ENCODE assay signal across 13 cellular contexts in the genomic region with DNA sequence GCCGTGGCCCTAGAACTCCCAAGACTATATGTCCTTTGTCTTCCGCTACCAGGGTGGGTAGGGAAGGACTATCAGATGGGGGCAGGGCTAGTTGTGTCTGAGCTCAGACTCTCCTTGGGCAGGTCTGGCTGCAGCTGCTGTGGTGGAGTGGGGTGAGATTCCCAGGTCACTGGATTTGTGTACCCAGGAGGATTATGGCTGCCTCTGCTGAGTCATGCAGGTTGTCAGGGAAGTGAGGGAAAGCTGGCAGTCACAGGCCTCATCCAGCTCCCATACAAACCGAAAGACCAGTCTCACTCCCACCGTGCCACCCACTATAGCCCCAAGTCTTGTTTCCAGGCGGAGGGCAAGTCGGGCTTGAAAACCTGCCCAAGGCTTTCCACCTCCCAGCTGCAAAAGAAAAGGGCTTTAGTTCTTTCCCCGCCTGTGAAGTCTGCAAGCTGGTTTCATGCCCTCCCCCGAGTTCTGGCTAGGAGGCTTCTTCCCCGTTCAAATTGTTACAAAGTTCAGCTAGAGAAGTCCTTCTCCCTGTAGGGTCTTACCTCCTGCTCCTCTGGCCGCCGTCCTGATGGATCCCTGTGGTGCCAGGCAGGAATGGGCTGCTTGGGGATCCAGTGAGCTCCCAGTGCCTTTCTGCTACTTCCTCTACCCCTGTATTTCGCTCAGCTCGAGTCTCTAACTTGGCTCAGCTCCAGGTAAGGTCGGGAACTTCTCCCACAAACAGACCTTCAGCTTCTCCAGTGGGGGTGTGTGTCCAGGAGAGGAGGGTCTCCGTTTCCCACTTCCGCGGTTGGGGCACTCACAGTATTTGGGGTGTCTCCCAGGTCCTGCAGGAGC.
A peak's percentile ranks its signal among the peaks of the same experiment; 100 is the strongest.
DNase-seq lines count a peak whose midpoint lies in the region; ATAC-seq and TF ChIP-seq lines count a peak whose summit lies in the region.
"Had no signal": no experiment of that assay in that cellular context is flagged by ENCODE, and none has a peak within 500 bp of the region (broad histone marks: within the 10 kb centered on the region; RNA-seq: fewer than 3 reads in every experiment).

No MANE protein-coding gene starts in this region.

- no peak overlapping the region for H3K4me3 Mint-ChIP-seq in nephron progenitor cell
- no peak overlapping the region for H3K4me3 Mint-ChIP-seq in T-cell
- H3K4me3 Mint-ChIP-seq in activated CD4-positive, alpha-beta T cell treated with anti-CD3 and anti-CD28 coated beads, Interleukin-2, amount 10 ng/mL, durations not matched to agents 7 days and 5 days, result no peak overlapping the region
- no peak overlapping the region for H3K4me3 Mint-ChIP-seq in WTC11
- H3K4me3 Mint-ChIP-seq: activated B cell treated with CpG ODN at 0.5 μM for 24 hours; activated naive CD8-positive, alpha-beta T cell treated with anti-CD3 and anti-CD28 coated beads, Interleukin-2, amount 10 ng/mL, durations not matched to agents 7 days and 5 days had no signal

- TF ChIP-seq CTCF in nephron progenitor cell (IDR thresholded peaks at IDR 0.05) (no peak), WTC11 (IDR thresholded peaks at IDR 0.05) (no peak)

- peak overlapping the region; percentile 92 for H3K27ac Mint-ChIP-seq in nephron progenitor cell
- no peak overlapping the region for H3K27ac Mint-ChIP-seq in T-cell
- H3K27ac Mint-ChIP-seq in activated CD4-positive, alpha-beta T cell treated with anti-CD3 and anti-CD28 coated beads, Interleukin-2, amount 10 ng/mL, durations not matched to agents 7 days and 5 days, result no peak overlapping the region
- no peak overlapping the region for H3K27ac Mint-ChIP-seq in WTC11
- H3K27ac Mint-ChIP-seq: activated B cell treated with CpG ODN at 0.5 μM for 24 hours; activated naive CD8-positive, alpha-beta T cell treated with anti-CD3 and anti-CD28 coated beads, Interleukin-2, amount 10 ng/mL, durations not matched to agents 7 days and 5 days had no signal

- in situ Hi-C loops in KBM-7 (cut with MboI; ENCODE audit: low pct_unique_long_range_greater_than_20kb, low sequenced_read_pairs), result no loop called here

- DNase-seq in DMS53 (lab: John Stamatoyannopoulos, UW) (peak; percentile 95), KBM-7 (peak; percentile 71), caudate nucleus (lab: John Stamatoyannopoulos, UW) (peak in 2 of 61 donors; percentile 18 to 30), nephron progenitor cell (no peak), T-cell (no peak), WTC11 (ENCODE audit: low spot score) (no peak)
- DNase-seq in activated CD4-positive, alpha-beta T cell treated with anti-CD3 and anti-CD28 coated beads, Interleukin-2, amount 10 ng/mL, durations not matched to agents 7 days and 5 days, result no peak
- DNase-seq: activated B cell treated with CpG ODN at 0.5 μM for 24 hours; activated naive CD8-positive, alpha-beta T cell treated with anti-CD3 and anti-CD28 coated beads, Interleukin-2, amount 10 ng/mL, durations not matched to agents 7 days and 5 days; MG63; NCI-H187 had no signal

- peaks cover 1% of the 10 kb centered on the region for H3K27me3 Mint-ChIP-seq in nephron progenitor cell (ENCODE audit: low read depth, poor library complexity)
- no peaks in the 10 kb centered on the region for H3K27me3 Mint-ChIP-seq in T-cell
- no peaks in the 10 kb centered on the region for H3K27me3 Mint-ChIP-seq in activated CD4-positive, alpha-beta T cell treated with anti-CD3 and anti-CD28 coated beads, Interleukin-2, amount 10 ng/mL, durations not matched to agents 7 days and 5 days
- H3K27me3 Mint-ChIP-seq in WTC11 (ENCODE audit: low read depth), result no peaks in the 10 kb centered on the region
- H3K27me3 Mint-ChIP-seq: activated B cell treated with CpG ODN at 0.5 μM for 24 hours; activated naive CD8-positive, alpha-beta T cell treated with anti-CD3 and anti-CD28 coated beads, Interleukin-2, amount 10 ng/mL, durations not matched to agents 7 days and 5 days had no signal

- H3K9me3 Mint-ChIP-seq in nephron progenitor cell, result peaks cover 46% of the 10 kb centered on the region
- peaks cover 16 to 38% (median 22%) of the 10 kb centered on the region in 3 donors for H3K9me3 Mint-ChIP-seq in T-cell
- H3K9me3 Mint-ChIP-seq in activated CD4-positive, alpha-beta T cell treated with anti-CD3 and anti-CD28 coated beads, Interleukin-2, amount 10 ng/mL, durations not matched to agents 7 days and 5 days, result peaks cover 14% of the 10 kb centered on the region
- H3K9me3 Mint-ChIP-seq in WTC11, result peaks cover 3% of the 10 kb centered on the region

- H3K27ac ChIP-seq in caudate nucleus (ENCODE audit: low read depth, low read length), result peak overlapping the region; percentile 26
- H3K27ac ChIP-seq: pancreas had no signal

- POLR2A ChIA-PET in T-cell (lab: Charles Lee), result no interaction called here
- POLR2A ChIA-PET in activated CD4-positive, alpha-beta T cell treated with anti-CD3 and anti-CD28 coated beads, Interleukin-2, amount 10 ng/mL, durations not matched to agents 7 days and 5 days (lab: Charles Lee), result no interaction called here
- POLR2A ChIA-PET in WTC11 (lab: Charles Lee), result no interaction called here

- H3K36me3 Mint-ChIP-seq in nephron progenitor cell (ENCODE audit: low read depth) (peaks cover 53% of the 10 kb centered on the region), T-cell (peaks cover 91% of the 10 kb centered on the region), WTC11 (no peaks in the 10 kb centered on the region)
- H3K36me3 Mint-ChIP-seq in activated CD4-positive, alpha-beta T cell treated with anti-CD3 and anti-CD28 coated beads, Interleukin-2, amount 10 ng/mL, durations not matched to agents 7 days and 5 days (ENCODE audit: low read depth), result peaks cover 12% of the 10 kb centered on the region

- H3K4me1 Mint-ChIP-seq in nephron progenitor cell (peaks cover 10% of the 10 kb centered on the region), T-cell (peaks cover 0 to 3% (median 0%) of the 10 kb centered on the region in 3 donors), WTC11 (peaks cover 25% of the 10 kb centered on the region)
- no peaks in the 10 kb centered on the region for H3K4me1 Mint-ChIP-seq in activated CD4-positive, alpha-beta T cell treated with anti-CD3 and anti-CD28 coated beads, Interleukin-2, amount 10 ng/mL, durations not matched to agents 7 days and 5 days
- H3K4me1 Mint-ChIP-seq: activated B cell treated with CpG ODN at 0.5 μM for 24 hours; activated naive CD8-positive, alpha-beta T cell treated with anti-CD3 and anti-CD28 coated beads, Interleukin-2, amount 10 ng/mL, durations not matched to agents 7 days and 5 days had no signal

- CTCF ChIA-PET in T-cell (lab: Charles Lee) (interaction anchor here (0.5 to 0.6 kb wide), 2 partner anchors 601 to 1017 kb away, joined by 3 to 4 read pairs; no protein-coding TSS in a partner anchor), WTC11 (lab: Charles Lee) (interaction anchor here (1.5 kb wide), 1 partner anchor 25 kb away, joined by 4 read pairs; no protein-coding TSS in a partner anchor)
- CTCF ChIA-PET in activated CD4-positive, alpha-beta T cell treated with anti-CD3 and anti-CD28 coated beads, Interleukin-2, amount 10 ng/mL, durations not matched to agents 7 days and 5 days (lab: Charles Lee), result interaction anchor here (0.6 to 1.2 kb wide), 3 partner anchors 22 to 59 kb away, joined by 3 to 4 read pairs (median 3); no protein-coding TSS in a partner anchor

- ATAC-seq in T-cell (replicated peaks in 1 of 4) (no peak), GM21447 (IDR thresholded peaks at IDR 0.05; ENCODE audit: unreplicated experiment) (no peak), WTC11 (no peak)
- ATAC-seq: pancreas had no signal

TF ChIP-seq in WTC11, 78 proteins besides CTCF, POLR2A, EP300 and RAD21 (continues in another document):
- no peak for TF ChIP-seq CREB1 (CRISPR knock-in tag; IDR thresholded peaks at IDR 0.05)
- no peak for TF ChIP-seq NR3C1 (CRISPR knock-in tag; conservative IDR thresholded peaks at IDR 0.05; ENCODE audit: low read depth)
- TF ChIP-seq FOXJ3 (CRISPR knock-in tag; IDR thresholded peaks at IDR 0.05; ENCODE audit: borderline replicate concordance), result no peak
- TF ChIP-seq, protein P1, sequence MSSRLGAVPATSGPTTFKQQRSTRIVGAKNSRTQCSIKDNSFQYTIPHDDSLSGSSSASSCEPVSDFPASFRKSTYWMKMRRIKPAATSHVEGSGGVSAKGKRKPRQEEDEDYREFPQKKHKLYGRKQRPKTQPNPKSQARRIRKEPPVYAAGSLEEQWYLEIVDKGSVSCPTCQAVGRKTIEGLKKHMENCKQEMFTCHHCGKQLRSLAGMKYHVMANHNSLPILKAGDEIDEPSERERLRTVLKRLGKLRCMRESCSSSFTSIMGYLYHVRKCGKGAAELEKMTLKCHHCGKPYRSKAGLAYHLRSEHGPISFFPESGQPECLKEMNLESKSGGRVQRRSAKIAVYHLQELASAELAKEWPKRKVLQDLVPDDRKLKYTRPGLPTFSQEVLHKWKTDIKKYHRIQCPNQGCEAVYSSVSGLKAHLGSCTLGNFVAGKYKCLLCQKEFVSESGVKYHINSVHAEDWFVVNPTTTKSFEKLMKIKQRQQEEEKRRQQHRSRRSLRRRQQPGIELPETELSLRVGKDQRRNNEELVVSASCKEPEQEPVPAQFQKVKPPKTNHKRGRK (CRISPR knock-in tag; IDR thresholded peaks at IDR 0.05; ENCODE audit: borderline replicate concordance), result no peak
- no peak for TF ChIP-seq HMGA2 (CRISPR knock-in tag; IDR thresholded peaks at IDR 0.05)
- TF ChIP-seq, protein P2, sequence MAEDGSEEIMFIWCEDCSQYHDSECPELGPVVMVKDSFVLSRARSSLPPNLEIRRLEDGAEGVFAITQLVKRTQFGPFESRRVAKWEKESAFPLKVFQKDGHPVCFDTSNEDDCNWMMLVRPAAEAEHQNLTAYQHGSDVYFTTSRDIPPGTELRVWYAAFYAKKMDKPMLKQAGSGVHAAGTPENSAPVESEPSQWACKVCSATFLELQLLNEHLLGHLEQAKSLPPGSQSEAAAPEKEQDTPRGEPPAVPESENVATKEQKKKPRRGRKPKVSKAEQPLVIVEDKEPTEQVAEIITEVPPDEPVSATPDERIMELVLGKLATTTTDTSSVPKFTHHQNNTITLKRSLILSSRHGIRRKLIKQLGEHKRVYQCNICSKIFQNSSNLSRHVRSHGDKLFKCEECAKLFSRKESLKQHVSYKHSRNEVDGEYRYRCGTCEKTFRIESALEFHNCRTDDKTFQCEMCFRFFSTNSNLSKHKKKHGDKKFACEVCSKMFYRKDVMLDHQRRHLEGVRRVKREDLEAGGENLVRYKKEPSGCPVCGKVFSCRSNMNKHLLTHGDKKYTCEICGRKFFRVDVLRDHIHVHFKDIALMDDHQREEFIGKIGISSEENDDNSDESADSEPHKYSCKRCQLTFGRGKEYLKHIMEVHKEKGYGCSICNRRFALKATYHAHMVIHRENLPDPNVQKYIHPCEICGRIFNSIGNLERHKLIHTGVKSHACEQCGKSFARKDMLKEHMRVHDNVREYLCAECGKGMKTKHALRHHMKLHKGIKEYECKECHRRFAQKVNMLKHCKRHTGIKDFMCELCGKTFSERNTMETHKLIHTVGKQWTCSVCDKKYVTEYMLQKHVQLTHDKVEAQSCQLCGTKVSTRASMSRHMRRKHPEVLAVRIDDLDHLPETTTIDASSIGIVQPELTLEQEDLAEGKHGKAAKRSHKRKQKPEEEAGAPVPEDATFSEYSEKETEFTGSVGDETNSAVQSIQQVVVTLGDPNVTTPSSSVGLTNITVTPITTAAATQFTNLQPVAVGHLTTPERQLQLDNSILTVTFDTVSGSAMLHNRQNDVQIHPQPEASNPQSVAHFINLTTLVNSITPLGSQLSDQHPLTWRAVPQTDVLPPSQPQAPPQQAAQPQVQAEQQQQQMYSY (CRISPR knock-in tag; IDR thresholded peaks at IDR 0.05), result no peak

Comparison
In these comparisons a context has a peak if more than half of its experiments do, and no peak if none do; other contexts are left out.
1. DNase-seq: peak in DMS53 (single experiment) and KBM-7 (single experiment); none in nephron progenitor cell (single experiment), T-cell (0 of 34), activated CD4-positive, alpha-beta T cell treated with anti-CD3 and anti-CD28 coated beads, Interleukin-2, amount 10 ng/mL, durations not matched to agents 7 days and 5 days (single experiment) and WTC11 (single experiment).